Comparison of ENCODE assay signal across 24 cellular contexts in the genomic region with DNA sequence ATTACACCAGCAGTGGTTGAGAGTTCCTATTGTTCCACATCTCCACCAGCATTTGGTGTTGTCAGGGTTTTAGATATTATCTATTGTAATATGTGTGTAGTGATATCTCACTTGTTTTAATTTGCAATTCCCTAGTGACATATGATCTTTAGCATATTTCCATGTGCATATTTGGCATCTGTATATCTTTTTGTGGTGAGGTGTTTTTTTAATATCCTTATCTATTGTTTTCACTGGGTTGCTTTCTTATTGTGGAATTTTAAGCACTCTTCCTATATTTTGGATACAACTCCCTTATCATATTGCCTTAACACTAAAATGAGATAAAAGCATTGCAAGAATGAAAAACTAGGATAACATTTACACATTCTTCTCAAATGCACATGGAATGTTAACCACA.
"Had no signal": no experiment of that assay in that cellular context is flagged by ENCODE, and none has a peak within 500 bp of the region (broad histone marks: within the 10 kb centered on the region; RNA-seq: fewer than 3 reads in every experiment).

No MANE protein-coding gene starts in this region.

- H3K4me3 ChIP-seq: breast epithelium, cardiac muscle cell, colonic mucosa, esophagus squamous epithelium had no signal

- H3K27ac ChIP-seq: breast epithelium, cardiac muscle cell, colonic mucosa, epithelial cell of prostate, esophagus squamous epithelium had no signal

- H3K36me3 ChIP-seq: breast epithelium, cardiac muscle cell, colonic mucosa, esophagus squamous epithelium had no signal

- H3K9me3 ChIP-seq: breast epithelium, colonic mucosa, esophagus squamous epithelium had no signal

- DNase-seq: activated CD4-positive, alpha-beta T cell treated with anti-CD3 and anti-CD28 coated beads for 1 hour; activated CD4-positive, alpha-beta T cell treated with anti-CD3 and anti-CD28 coated beads for 4 hours; activated CD4-positive, alpha-beta T cell treated with anti-CD3 and anti-CD28 coated beads, Interleukin-2, amount 50 U/mL, for 1 hour; activated CD4-positive, alpha-beta T cell treated with anti-CD3 and anti-CD28 coated beads, Interleukin-2, amount 50 U/mL, for 48 hours; activated CD8-positive, alpha-beta memory T cell treated with anti-CD3 and anti-CD28 coated beads for 24 hours; activated CD8-positive, alpha-beta T cell treated with anti-CD3 and anti-CD28 coated beads for 36 hours; activated effector memory CD4-positive, alpha-beta T cell treated with Interleukin-2 at 50 U/mL for 16 hours; activated gamma-delta T cell treated with Interleukin-2 at 50 U/mL for 16 hours; activated naive CD4-positive, alpha-beta T cell treated with anti-CD3 and anti-CD28 coated beads, Interleukin-2, amount 50 U/mL, for 16 hours; activated naive CD4-positive, alpha-beta T cell treated with Interleukin-2 at 50 U/mL for 16 hours; activated T-cell treated with anti-CD3 and anti-CD28 coated beads, Interleukin-2, amount 50 U/mL, for 4 hours; amygdala; aorta; central memory CD4-positive, alpha-beta T cell; cerebellar nuclear complex; colonic mucosa; effector CD8-positive, alpha-beta T cell; esophagus squamous epithelium; foreskin fibroblast; head of caudate nucleus; T-helper 2 cell had no signal

- H3K27me3 ChIP-seq: breast epithelium, cardiac muscle cell, colonic mucosa, esophagus squamous epithelium had no signal

- H3K4me1 ChIP-seq: breast epithelium, colonic mucosa, esophagus squamous epithelium had no signal
